In genomic region chr19:11535792-11536595, GRCh38 we compare ENCODE assay signal across 1 cellular context.
TF ChIP-seq lines count a peak whose summit lies in the region.

No MANE protein-coding gene starts in this region.

TF ChIP-seq in HepG2, 621 proteins besides CTCF, POLR2A, EP300 and RAD21 (continued from another document):
- TF ChIP-seq, protein P1, sequence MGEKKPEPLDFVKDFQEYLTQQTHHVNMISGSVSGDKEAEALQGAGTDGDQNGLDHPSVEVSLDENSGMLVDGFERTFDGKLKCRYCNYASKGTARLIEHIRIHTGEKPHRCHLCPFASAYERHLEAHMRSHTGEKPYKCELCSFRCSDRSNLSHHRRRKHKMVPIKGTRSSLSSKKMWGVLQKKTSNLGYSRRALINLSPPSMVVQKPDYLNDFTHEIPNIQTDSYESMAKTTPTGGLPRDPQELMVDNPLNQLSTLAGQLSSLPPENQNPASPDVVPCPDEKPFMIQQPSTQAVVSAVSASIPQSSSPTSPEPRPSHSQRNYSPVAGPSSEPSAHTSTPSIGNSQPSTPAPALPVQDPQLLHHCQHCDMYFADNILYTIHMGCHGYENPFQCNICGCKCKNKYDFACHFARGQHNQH (CRISPR knock-in tag; IDR thresholded peaks at IDR 0.05) = peak; percentile 54
- no peak for TF ChIP-seq RNF2 (conservative IDR thresholded peaks at IDR 0.05; ENCODE audit: low read depth)
- TF ChIP-seq SNAPC2 (CRISPR knock-in tag; IDR thresholded peaks at IDR 0.05) = no peak
- TF ChIP-seq ZNF253 (CRISPR knock-in tag; IDR thresholded peaks at IDR 0.05; ENCODE audit: borderline replicate concordance) = no peak
- 0 out of 2 replicates have a peak, but pooled peaks have one; percentile 55 for TF ChIP-seq ZNF232 (CRISPR knock-in tag; IDR thresholded peaks at IDR 0.05; ENCODE audit: borderline replicate concordance)
- TF ChIP-seq ZNF772 (CRISPR knock-in tag; IDR thresholded peaks at IDR 0.05) = no peak
- TF ChIP-seq SNAI1 (CRISPR knock-in tag; IDR thresholded peaks at IDR 0.05; ENCODE audit: borderline replicate concordance) = no peak
